ENCODE assay signal across 24 cellular contexts in the genomic region with DNA sequence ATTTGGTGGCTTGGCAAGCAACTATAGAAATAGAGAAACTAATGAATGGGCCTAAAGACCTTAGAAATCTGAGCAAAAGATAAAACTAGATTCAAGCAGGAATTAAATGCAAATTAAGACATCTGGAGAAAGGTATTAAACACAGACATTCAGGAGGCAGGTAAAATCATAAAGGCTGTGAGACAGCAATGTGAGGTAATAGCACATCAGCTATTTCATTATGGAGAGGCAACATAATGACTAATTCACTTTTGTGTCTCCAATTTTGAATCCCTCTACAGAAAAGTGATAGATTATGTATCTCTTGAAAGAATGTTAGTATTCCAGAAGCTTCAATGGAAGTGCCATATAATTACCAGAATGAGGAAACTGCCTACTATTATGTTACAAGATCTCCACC.
"Had no signal": no experiment of that assay in that cellular context is flagged by ENCODE, and none has a peak within 500 bp of the region (broad histone marks: within the 10 kb centered on the region; RNA-seq: fewer than 3 reads in every experiment).

No MANE protein-coding gene starts in this region.

- H3K27me3 Mint-ChIP-seq: memory B cell; naive thymus-derived CD4-positive, alpha-beta T cell; natural killer cell treated with Interleukin-12 subunit alpha and Interleukin-12 subunit beta and Interleukin-15 and Interleukin-18, amount 100 ng/mL, for 72 hours; progenitor cell of endocrine pancreas; stimulated activated memory B cell treated with anti-CD40 and anti-IgM and Interleukin-4, amounts not matched to agents 10 μg/mL and 1 μg/mL and 100 μg/mL, for 72 hours; stimulated activated naive CD8-positive, alpha-beta T cell treated with anti-CD3 and anti-CD28 coated beads, Interleukin-15, amount 100 ng/mL, for 72 hours; type B pancreatic cell had no signal

- H3K36me3 ChIP-seq: left ventricle myocardium inferior, ovary, right atrium auricular region, right lobe of liver, tibial nerve, vagina had no signal

- H3K36me3 Mint-ChIP-seq: memory B cell; naive thymus-derived CD4-positive, alpha-beta T cell; natural killer cell treated with Interleukin-12 subunit alpha and Interleukin-12 subunit beta and Interleukin-15 and Interleukin-18, amount 100 ng/mL, for 72 hours; stimulated activated memory B cell treated with anti-CD40 and anti-IgM and Interleukin-4, amounts not matched to agents 10 μg/mL and 1 μg/mL and 100 μg/mL, for 72 hours; type B pancreatic cell had no signal

- H3K9me3 Mint-ChIP-seq: stimulated activated memory B cell treated with anti-CD40 and anti-IgM and Interleukin-4, amounts not matched to agents 10 μg/mL and 1 μg/mL and 100 μg/mL, for 72 hours; stimulated activated naive CD8-positive, alpha-beta T cell treated with anti-CD3 and anti-CD28 coated beads, Interleukin-15, amount 100 ng/mL, for 72 hours; type B pancreatic cell had no signal

- ATAC-seq: mucosa of descending colon; naive thymus-derived CD4-positive, alpha-beta T cell; natural killer cell treated with Interleukin-12 subunit alpha and Interleukin-12 subunit beta and Interleukin-15 and Interleukin-18, amount 100 ng/mL, for 72 hours; right lobe of liver; stimulated activated memory B cell treated with anti-CD40 and anti-IgM and Interleukin-4, amounts not matched to agents 10 μg/mL and 1 μg/mL and 100 μg/mL, for 72 hours; stimulated activated naive CD8-positive, alpha-beta T cell treated with anti-CD3 and anti-CD28 coated beads, Interleukin-15, amount 100 ng/mL, for 72 hours had no signal

- H3K4me2 ChIP-seq: smooth muscle cell had no signal

- DNase-seq: islet precursor cell; left ventricle myocardium inferior; midbrain; mucosa of descending colon; naive thymus-derived CD4-positive, alpha-beta T cell; ovary; right lobe of liver; stimulated activated CD4-positive, alpha-beta T cell treated with anti-CD3 and anti-CD28 coated beads, Interleukin-1b, Interleukin-23, amount 100 ng/mL, for 48 hours; stimulated activated CD4-positive, alpha-beta T cell treated with anti-CD3 and anti-CD28 coated beads, Interleukin-2, amount 100 ng/mL, for 48 hours; stimulated activated CD4-positive, alpha-beta T cell treated with anti-CD3 and anti-CD28 coated beads, Interleukin-4, amount 100 ng/mL, for 4 hours; stimulated activated CD8-positive, alpha-beta memory T cell treated with anti-CD3 and anti-CD28 coated beads, Interleukin-4, amount 100 ng/mL, for 48 hours; stimulated activated naive CD4-positive, alpha-beta T cell treated with Interleukin-2 at 50 U/mL for 16 hours; stimulated activated naive CD8-positive, alpha-beta T cell treated with anti-CD3 and anti-CD28 coated beads, Interleukin-15, amount 100 ng/mL, for 72 hours; substantia nigra had no signal

- H3K4me1 ChIP-seq: left ventricle myocardium inferior, right atrium auricular region, right lobe of liver, tibial nerve, vagina had no signal

- H3K27me3 ChIP-seq: ovary, right atrium auricular region, right lobe of liver, tibial nerve, vagina had no signal

- H3K4me3 ChIP-seq: left ventricle myocardium inferior, lung, mucosa of descending colon, ovary, right atrium auricular region, right lobe of liver, smooth muscle cell, tibial nerve, vagina had no signal

- H3K9me3 ChIP-seq: left ventricle myocardium inferior, mucosa of descending colon, ovary, right atrium auricular region, right lobe of liver, tibial nerve, vagina had no signal

- H3K27ac Mint-ChIP-seq: memory B cell; naive thymus-derived CD4-positive, alpha-beta T cell; natural killer cell treated with Interleukin-12 subunit alpha and Interleukin-12 subunit beta and Interleukin-15 and Interleukin-18, amount 100 ng/mL, for 72 hours; progenitor cell of endocrine pancreas; stimulated activated memory B cell treated with anti-CD40 and anti-IgM and Interleukin-4, amounts not matched to agents 10 μg/mL and 1 μg/mL and 100 μg/mL, for 72 hours; stimulated activated naive CD8-positive, alpha-beta T cell treated with anti-CD3 and anti-CD28 coated beads, Interleukin-15, amount 100 ng/mL, for 72 hours; type B pancreatic cell had no signal

- H3K27ac ChIP-seq: left ventricle myocardium inferior, ovary, right atrium auricular region, right lobe of liver, tibial nerve, vagina had no signal

- H3K4me1 Mint-ChIP-seq: memory B cell; naive thymus-derived CD4-positive, alpha-beta T cell; stimulated activated memory B cell treated with anti-CD40 and anti-IgM and Interleukin-4, amounts not matched to agents 10 μg/mL and 1 μg/mL and 100 μg/mL, for 72 hours; stimulated activated naive CD8-positive, alpha-beta T cell treated with anti-CD3 and anti-CD28 coated beads, Interleukin-15, amount 100 ng/mL, for 72 hours had no signal

- H3K4me3 Mint-ChIP-seq: memory B cell; naive thymus-derived CD4-positive, alpha-beta T cell; natural killer cell treated with Interleukin-12 subunit alpha and Interleukin-12 subunit beta and Interleukin-15 and Interleukin-18, amount 100 ng/mL, for 72 hours; stimulated activated memory B cell treated with anti-CD40 and anti-IgM and Interleukin-4, amounts not matched to agents 10 μg/mL and 1 μg/mL and 100 μg/mL, for 72 hours; stimulated activated naive CD8-positive, alpha-beta T cell treated with anti-CD3 and anti-CD28 coated beads, Interleukin-15, amount 100 ng/mL, for 72 hours; type B pancreatic cell had no signal
